ENCODE assay signal across 1 cellular context in genomic region chr1:119711804-119712341, GRCh38.
TF ChIP-seq lines count a peak whose summit lies in the region.

TSS of gene PHGDH (plus strand) at chr1:119711934. CDS start at chr1:119712023, 89 bp downstream.

TF ChIP-seq in H1, 55 proteins besides CTCF, POLR2A, EP300 and RAD21:
- TF ChIP-seq SP1 (IDR thresholded peaks at IDR 0.05; ENCODE audit: low read depth, low read length) (peak; percentile 49; the same call in 1 of the 2 replicates), ASH2L (IDR thresholded peaks at IDR 0.05; ENCODE audit: low read length) (peak; percentile 74), POLR2AphosphoS5 (IDR thresholded peaks at IDR 0.05; ENCODE audit: low read depth, low read length) (peak; percentile 97), HDAC6 (IDR thresholded peaks at IDR 0.05; ENCODE audit: low read depth, low read length) (no peak), RBBP5 (IDR thresholded peaks at IDR 0.05; ENCODE audit: borderline replicate concordance, low read depth, low read length) (peak; percentile 57; the same call in 1 of the 2 replicates), NRF1 (IDR thresholded peaks at IDR 0.05; ENCODE audit: low read depth, low read length) (no peak), KDM4A (IDR thresholded peaks at IDR 0.05; ENCODE audit: low read depth, low read length, severe bottlenecking) (peak; percentile 47), NANOG (IDR thresholded peaks at IDR 0.05; ENCODE audit: insufficient read depth, low read depth, low read length, poor library complexity, severe bottlenecking) (no peak), TAF7 (optimal IDR thresholded peaks at IDR 0.05; ENCODE audit: borderline replicate concordance, low read depth, low read length) (peak; percentile 94), CHD1 (IDR thresholded peaks at IDR 0.05; ENCODE audit: low read depth, low read length) (peak; percentile 50), TBP (IDR thresholded peaks at IDR 0.05; ENCODE audit: low read depth, low read length) (peak; percentile 96), SAP30 (IDR thresholded peaks at IDR 0.05; ENCODE audit: insufficient read depth, insufficient replicate concordance, low read length) (peak; percentile 94), CTBP2 (IDR thresholded peaks at IDR 0.05; ENCODE audit: borderline replicate concordance, insufficient read depth, insufficient read length, low read length) (peak; percentile 71), BCL11A (IDR thresholded peaks at IDR 0.05; ENCODE audit: low read depth in 2 of 2, low read length in 2 of 2) (no peak), MAFK (IDR thresholded peaks at IDR 0.05; ENCODE audit: low read depth, low read length) (no peak), CHD7 (IDR thresholded peaks at IDR 0.05; ENCODE audit: insufficient replicate concordance, low read length) (no peak), CEBPB (IDR thresholded peaks at IDR 0.05; ENCODE audit: low read depth, low read length) (peak; percentile 70), CHD2 (IDR thresholded peaks at IDR 0.05; ENCODE audit: low read length) (peak; percentile 44; the same call in 1 of the 2 replicates), TAF1 (IDR thresholded peaks at IDR 0.05; ENCODE audit: low read depth, low read length) (peak; percentile 99), SIRT6 (IDR thresholded peaks at IDR 0.05; ENCODE audit: low read length) (no peak), RFX5 (IDR thresholded peaks at IDR 0.05; ENCODE audit: borderline replicate concordance, low read depth, low read length) (no peak), SUZ12 (IDR thresholded peaks at IDR 0.05; ENCODE audit: low read length) (no peak), FOSL1 (IDR thresholded peaks at IDR 0.05; ENCODE audit: insufficient read depth, low read depth, low read length) (no peak), YY1 (IDR thresholded peaks at IDR 0.05; ENCODE audit: low read depth, low read length) (no peak), JUND (IDR thresholded peaks at IDR 0.05; ENCODE audit: low read length) (no peak; the same call in 1 of the 2 replicates), SP2 (IDR thresholded peaks at IDR 0.05; ENCODE audit: low read length) (no peak), SIX5 (IDR thresholded peaks at IDR 0.05; ENCODE audit: low read depth, low read length) (no peak), PHF8 (conservative IDR thresholded peaks at IDR 0.05; ENCODE audit: low read depth, low read length) (peak; percentile 85), GTF2F1 (IDR thresholded peaks at IDR 0.05; ENCODE audit: borderline replicate concordance, low read depth, low read length) (peak; percentile 57; the same call in 1 of the 2 replicates)
